In the genomic region with DNA sequence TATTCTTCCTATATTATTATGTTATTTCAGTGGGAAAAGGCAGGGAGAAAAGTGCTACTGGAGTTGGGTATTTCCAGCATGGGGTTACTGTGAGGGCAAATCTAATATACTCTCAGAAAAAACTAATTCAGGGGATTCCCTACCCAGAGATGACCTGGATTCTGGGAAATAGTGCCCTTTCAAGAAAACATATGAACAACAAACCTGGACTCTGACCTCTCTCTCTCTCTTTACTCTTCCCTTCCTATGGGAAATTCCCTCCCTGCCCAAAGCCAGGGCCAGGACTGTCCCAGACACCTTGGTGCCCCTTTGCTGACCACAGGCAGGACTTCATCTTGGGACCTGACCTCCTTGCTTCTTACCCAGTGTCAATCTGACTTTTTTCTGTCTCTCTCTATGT, we compare ENCODE assay signal across 23 cellular contexts. TPM values are rescaled to one million over a fixed set of nuclear protein-coding genes. Genes with fewer than 3 reads are reported as not detected.
A peak's percentile ranks its signal among the peaks of the same experiment; 100 is the strongest.
DNase-seq lines count a peak whose midpoint lies in the region; ATAC-seq and TF ChIP-seq lines count a peak whose summit lies in the region.
"Had no signal": no experiment of that assay in that cellular context is flagged by ENCODE, and none has a peak within 500 bp of the region (broad histone marks: within the 10 kb centered on the region; RNA-seq: fewer than 3 reads in every experiment).

No MANE protein-coding gene starts in this region.

- H4K20me1 ChIP-seq in hepatocyte (ENCODE audit: insufficient read depth, poor library complexity, severe bottlenecking): no peaks in the 10 kb centered on the region

- no peak overlapping the region for H3K9ac ChIP-seq in mesendoderm (ENCODE audit: low read length)
- H3K9ac ChIP-seq: GM23248 had no signal

- H3K4ac ChIP-seq in mesendoderm (ENCODE audit: low read depth, low read length): no peak overlapping the region

- ATAC-seq in activated naive CD8-positive, alpha-beta T cell treated with anti-CD3 and anti-CD28 coated beads, Interleukin-2, amount 50 U/mL, for 24 hours: no peak
- peak; percentile 64 for ATAC-seq in activated T-helper 17 cell treated with anti-CD3 and anti-CD28 coated beads, Interleukin-2, amount 50 U/mL, for 72 hours (replicated peaks)
- ATAC-seq: Panc1 had no signal

- no peak overlapping the region for H3K4me3 Mint-ChIP-seq in activated naive CD8-positive, alpha-beta T cell
- no peak overlapping the region for H3K4me3 Mint-ChIP-seq in activated naive CD8-positive, alpha-beta T cell treated with anti-CD3 and anti-CD28 coated beads, Interleukin-2, amount 50 U/mL, for 24 hours
- H3K4me3 Mint-ChIP-seq in activated T-helper 17 cell treated with anti-CD3 and anti-CD28 coated beads, Interleukin-2, amount 50 U/mL, for 72 hours: no peak overlapping the region
- H3K4me3 Mint-ChIP-seq: CD8-positive, alpha-beta memory T cell had no signal

- H2AFZ ChIP-seq in hepatocyte: no peak overlapping the region
- H2AFZ ChIP-seq: GM23248 had no signal

- no peaks in the 10 kb centered on the region for H3K79me1 ChIP-seq in mesendoderm (ENCODE audit: low read length)

- H2AK5ac ChIP-seq in mesendoderm (ENCODE audit: low read length): no peak overlapping the region

- DNase-seq in activated naive CD8-positive, alpha-beta T cell treated with anti-CD3 and anti-CD28 coated beads, Interleukin-2, amount 50 U/mL, for 24 hours: no peak
- DNase-seq in hepatocyte (ENCODE audit: low spot score): peak; percentile 37
- DNase-seq in renal cortical epithelial cell (ENCODE audit: low read depth): peak; percentile 6
- no peak for DNase-seq in breast epithelium (ENCODE audit: low spot score in 2 of 2)
- no peak for DNase-seq in tibial artery
- DNase-seq in mesendoderm: no peak
- DNase-seq: CD8-positive, alpha-beta memory T cell; DND-41; GM23248; HCEC 1CT; IMR-90; NCI-H1105 treated with DMSO at 0.1 percent for 48 hours; NCI-H2029 treated with DMSO at 0.1 percent for 48 hours; NCI-H226; NCI-H510A treated with DMSO at 0.1 percent for 48 hours; NCI-H748 treated with DMSO at 0.1 percent for 48 hours; NK-92 treated with Interleukin-12 subunit alpha and Interleukin-12 subunit beta, amount 100 ng/mL, for 24 hours had no signal

- no peak for TF ChIP-seq POLR2A in breast epithelium (IDR thresholded peaks at IDR 0.05)

- H2BK5ac ChIP-seq in mesendoderm (ENCODE audit: low read length): no peak overlapping the region

- H3K4me3 ChIP-seq in hepatocyte (no peak overlapping the region), breast epithelium (no peak overlapping the region), tibial artery (no peak overlapping the region), mesendoderm (ENCODE audit: low read length) (no peak overlapping the region)
- H3K4me3 ChIP-seq: GM23248, SJSA1 had no signal

- peaks cover 6% of the 10 kb centered on the region for H3K4me1 Mint-ChIP-seq in activated naive CD8-positive, alpha-beta T cell (ENCODE audit: low read depth)
- H3K4me1 Mint-ChIP-seq in activated naive CD8-positive, alpha-beta T cell treated with anti-CD3 and anti-CD28 coated beads, Interleukin-2, amount 50 U/mL, for 24 hours: peaks cover 10% of the 10 kb centered on the region
- no peaks in the 10 kb centered on the region for H3K4me1 Mint-ChIP-seq in activated T-helper 17 cell treated with anti-CD3 and anti-CD28 coated beads, Interleukin-2, amount 50 U/mL, for 72 hours

- H3K18ac ChIP-seq in mesendoderm (ENCODE audit: low read length): no peak overlapping the region

- H2BK120ac ChIP-seq in mesendoderm (ENCODE audit: low read depth, low read length): no peak overlapping the region

- no peaks in the 10 kb centered on the region for H3K79me2 ChIP-seq in hepatocyte
- H3K79me2 ChIP-seq in mesendoderm (ENCODE audit: control insufficient read depth, insufficient read depth, low read length): no peaks in the 10 kb centered on the region

- H3K9me3 ChIP-seq in hepatocyte (ENCODE audit: low read depth) (no peaks in the 10 kb centered on the region), breast epithelium (no peaks in the 10 kb centered on the region), tibial artery (no peaks in the 10 kb centered on the region)
- H3K9me3 ChIP-seq: SJSA1 had no signal

- H3K9me3 Mint-ChIP-seq in activated naive CD8-positive, alpha-beta T cell (ENCODE audit: low read depth): no peaks in the 10 kb centered on the region
- H3K9me3 Mint-ChIP-seq in activated naive CD8-positive, alpha-beta T cell treated with anti-CD3 and anti-CD28 coated beads, Interleukin-2, amount 50 U/mL, for 24 hours: peaks cover 4% of the 10 kb centered on the region
- no peaks in the 10 kb centered on the region for H3K9me3 Mint-ChIP-seq in activated T-helper 17 cell treated with anti-CD3 and anti-CD28 coated beads, Interleukin-2, amount 50 U/mL, for 72 hours
- H3K9me3 Mint-ChIP-seq: CD8-positive, alpha-beta memory T cell had no signal

- no peak overlapping the region for H4K5ac ChIP-seq in mesendoderm (ENCODE audit: low read length)

- no peak overlapping the region for H3K23ac ChIP-seq in mesendoderm (ENCODE audit: low read length)

- H3K4me2 ChIP-seq in hepatocyte (no peak overlapping the region), mesendoderm (ENCODE audit: low read length) (no peak overlapping the region)

- peaks cover 12% of the 10 kb centered on the region for H3K27me3 ChIP-seq in hepatocyte
- H3K27me3 ChIP-seq in breast epithelium: peaks cover 0 to 3% of the 10 kb centered on the region in 2 donors
- H3K27me3 ChIP-seq in tibial artery: peaks cover 0 to 22% of the 10 kb centered on the region in 2 donors
- no peaks in the 10 kb centered on the region for H3K27me3 ChIP-seq in mesendoderm (ENCODE audit: insufficient read depth, low read length, poor library complexity)
- H3K27me3 ChIP-seq: SJSA1 had no signal

- intact Hi-C loops in breast epithelium (cut with DNase I; ENCODE audit: low total_unique reads) (no loop called here), tibial artery (cut with DNase I; ENCODE audit: low total_unique reads) (no loop called here)

- H3K56ac ChIP-seq in mesendoderm (ENCODE audit: low read length): no peak overlapping the region

- H2BK15ac ChIP-seq in mesendoderm (replicated peaks; ENCODE audit: low read depth): no peak overlapping the region

- peak overlapping the region; percentile 51 for H3K27ac Mint-ChIP-seq in activated naive CD8-positive, alpha-beta T cell
- no peak overlapping the region for H3K27ac Mint-ChIP-seq in activated naive CD8-positive, alpha-beta T cell treated with anti-CD3 and anti-CD28 coated beads, Interleukin-2, amount 50 U/mL, for 24 hours
- H3K27ac Mint-ChIP-seq in activated T-helper 17 cell treated with anti-CD3 and anti-CD28 coated beads, Interleukin-2, amount 50 U/mL, for 72 hours: no peak overlapping the region
- H3K27ac Mint-ChIP-seq: CD8-positive, alpha-beta memory T cell had no signal

- H4K8ac ChIP-seq in mesendoderm (ENCODE audit: low read depth, low read length): no peak overlapping the region

- H3K9me2 ChIP-seq in hepatocyte (replicated peaks; ENCODE audit: insufficient read depth): no peaks in the 10 kb centered on the region

- H3K27me3 Mint-ChIP-seq in activated naive CD8-positive, alpha-beta T cell: peaks cover 37% of the 10 kb centered on the region
- H3K27me3 Mint-ChIP-seq in activated naive CD8-positive, alpha-beta T cell treated with anti-CD3 and anti-CD28 coated beads, Interleukin-2, amount 50 U/mL, for 24 hours: peaks cover 45% of the 10 kb centered on the region
- peaks cover 44% of the 10 kb centered on the region for H3K27me3 Mint-ChIP-seq in activated T-helper 17 cell treated with anti-CD3 and anti-CD28 coated beads, Interleukin-2, amount 50 U/mL, for 72 hours

- H3K36me3 ChIP-seq in hepatocyte (replicated peaks; ENCODE audit: insufficient read depth, low read depth) (no peaks in the 10 kb centered on the region), breast epithelium (no peaks in the 10 kb centered on the region), tibial artery (no peaks in the 10 kb centered on the region), mesendoderm (ENCODE audit: control insufficient read depth, insufficient read depth, low read length) (no peaks in the 10 kb centered on the region)
- H3K36me3 ChIP-seq: SJSA1 had no signal

- no peaks in the 10 kb centered on the region for H3K36me3 Mint-ChIP-seq in activated naive CD8-positive, alpha-beta T cell
- no peaks in the 10 kb centered on the region for H3K36me3 Mint-ChIP-seq in activated naive CD8-positive, alpha-beta T cell treated with anti-CD3 and anti-CD28 coated beads, Interleukin-2, amount 50 U/mL, for 24 hours (ENCODE audit: low read depth)
- no peaks in the 10 kb centered on the region for H3K36me3 Mint-ChIP-seq in activated T-helper 17 cell treated with anti-CD3 and anti-CD28 coated beads, Interleukin-2, amount 50 U/mL, for 72 hours (ENCODE audit: low read depth)
- H3K36me3 Mint-ChIP-seq: CD8-positive, alpha-beta memory T cell had no signal

- no peaks in the 10 kb centered on the region for H3K4me1 ChIP-seq in hepatocyte (ENCODE audit: insufficient read depth)
- no peaks in the 10 kb centered on the region for H3K4me1 ChIP-seq in breast epithelium
- H3K4me1 ChIP-seq in tibial artery: no peaks in the 10 kb centered on the region
- H3K4me1 ChIP-seq in mesendoderm (ENCODE audit: control insufficient read depth, low read depth, low read length): no peaks in the 10 kb centered on the region

- TF ChIP-seq CTCF in hepatocyte (IDR thresholded peaks at IDR 0.05; ENCODE audit: poor library complexity) (no peak), breast epithelium (IDR thresholded peaks at IDR 0.05) (no peak), tibial artery (IDR thresholded peaks at IDR 0.05) (no peak)

- H3K27ac ChIP-seq in hepatocyte: peak overlapping the region; percentile 45
- no peak overlapping the region for H3K27ac ChIP-seq in breast epithelium
- H3K27ac ChIP-seq in tibial artery: no peak overlapping the region
- H3K27ac ChIP-seq in mesendoderm (ENCODE audit: low read depth, low read length): no peak overlapping the region
- H3K27ac ChIP-seq: C4-2B, GM23248, SJSA1 had no signal

RNA-seq across cellular contexts. Expression of a gene that starts 1.6 kb away (rescaled TPM):
- 1 to 10 TPM in 1 of 2 donors, under 1 TPM in 1; 0.84 to 3.7 TPM for total RNA-seq in activated T-helper 17 cell treated with anti-CD3 and anti-CD28 coated beads, Interleukin-2, amount 50 U/mL, for 72 hours
- total RNA-seq in hepatocyte (99.5 and 154 TPM in 2 replicates), renal cortical epithelial cell (3.8 and 39.4 TPM in 2 replicates), breast epithelium (1 to 10 TPM in 2 of 3 donors, under 1 TPM in 1; 0.80 to 2.9 (median 2.0) TPM)
- polyA plus RNA-seq in hepatocyte: 124 and 158 TPM in 2 replicates
- 0.07 TPM for polyA plus RNA-seq in mesendoderm (2013, experiment 1 of 2)
- not detected for polyA plus RNA-seq in mesendoderm (2013, experiment 2 of 2)
- total RNA-seq: GM23248, HT1080, IMR-90 had no signal
- polyA plus RNA-seq: CD8-positive, alpha-beta memory T cell; GM23248; IMR-90 had no signal

RNA-seq across cellular contexts. Expression of a gene that starts 23.8 kb away (rescaled TPM):
- total RNA-seq in activated T-helper 17 cell treated with anti-CD3 and anti-CD28 coated beads, Interleukin-2, amount 50 U/mL, for 72 hours: not detected
- total RNA-seq in hepatocyte (not detected in 2 replicates), renal cortical epithelial cell (not detected in 2 replicates), breast epithelium (not detected)
- polyA plus RNA-seq in hepatocyte: not detected in 2 replicates
- not detected for polyA plus RNA-seq in mesendoderm (2013, experiment 1 of 2)
- not detected for polyA plus RNA-seq in mesendoderm (2013, experiment 2 of 2)
- total RNA-seq: CD8-positive, alpha-beta memory T cell; GM23248; HT1080; IMR-90; SJSA1 had no signal
- polyA plus RNA-seq: CD8-positive, alpha-beta memory T cell; GM23248; IMR-90 had no signal

Comparison
In these comparisons a context has a peak if more than half of its experiments do, and no peak if none do; other contexts are left out.
1. DNase-seq: peak in hepatocyte (single experiment) and renal cortical epithelial cell (single experiment); none in activated naive CD8-positive, alpha-beta T cell treated with anti-CD3 and anti-CD28 coated beads, Interleukin-2, amount 50 U/mL, for 24 hours (single experiment), breast epithelium (0 of 2), tibial artery (0 of 2) and mesendoderm (single experiment).